Comparison of ENCODE assay signal across 22 cellular contexts in the genomic region with DNA sequence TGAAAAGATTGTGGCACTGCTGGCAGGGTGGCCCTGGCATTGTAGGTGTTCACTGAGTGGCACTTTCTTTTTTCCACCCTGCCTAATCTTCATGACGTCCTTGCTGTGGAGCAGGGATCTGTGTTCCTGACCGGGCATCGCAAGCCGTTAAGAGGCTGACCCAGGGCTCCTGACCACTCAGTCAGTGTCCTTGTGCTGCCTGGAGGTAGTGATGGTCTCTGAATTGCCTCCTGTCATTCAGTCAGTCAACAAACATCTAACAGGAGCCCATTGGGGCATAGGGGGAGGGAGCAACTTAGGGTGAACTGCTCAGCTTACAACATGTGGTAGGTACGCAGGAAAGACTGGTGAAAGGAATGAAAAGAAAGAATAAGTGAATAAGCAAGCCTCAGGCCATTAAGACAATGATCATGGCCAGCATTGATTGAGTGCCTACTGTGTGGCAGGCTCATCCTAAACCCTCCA.
"Had no signal": no experiment of that assay in that cellular context is flagged by ENCODE, and none has a peak within 500 bp of the region (broad histone marks: within the 10 kb centered on the region; RNA-seq: fewer than 3 reads in every experiment).

No MANE protein-coding gene starts in this region.

- H3K4me3 Mint-ChIP-seq: memory B cell, mesothelial cell of epicardium, nephron had no signal

- DNase-seq: colonic mucosa; dermis blood vessel endothelial cell; erythroblast; foreskin keratinocyte; head of caudate nucleus; kidney; left cardiac atrium; left ventricle myocardium inferior; lower lobe of right lung; small intestine; stimulated activated CD4-positive, alpha-beta T cell treated with anti-CD3 and anti-CD28 coated beads, Interleukin-12 subunit alpha, Interleukin-12 subunit beta, amount 100 ng/mL, for 4 hours; stimulated activated naive CD4-positive, alpha-beta T cell; tibial artery; upper lobe of right lung had no signal

- H3K9ac ChIP-seq: parathyroid adenoma had no signal

- H3K27ac Mint-ChIP-seq: memory B cell, mesothelial cell of epicardium, nephron had no signal

- ATAC-seq: foreskin keratinocyte, left cardiac atrium, lower lobe of right lung, sciatic nerve, upper lobe of right lung had no signal

- H3K27me3 ChIP-seq: colonic mucosa, foreskin keratinocyte, hepatocyte, tibial artery, upper lobe of right lung, vagina had no signal

- H3K9me3 ChIP-seq: colonic mucosa, left ventricle myocardium inferior, lower lobe of right lung, prostate gland, tibial artery, upper lobe of right lung, vagina had no signal

- H3K4me1 ChIP-seq: colonic mucosa, foreskin keratinocyte, parathyroid adenoma had no signal

- H3K4me3 ChIP-seq: colonic mucosa, hepatocyte, left ventricle myocardium inferior, lower lobe of right lung, prostate gland, tibial artery, upper lobe of right lung, vagina had no signal

- H3K36me3 ChIP-seq: colonic mucosa, left ventricle myocardium inferior, lower lobe of right lung, prostate gland, tibial artery, upper lobe of right lung, vagina had no signal

- H3K27ac ChIP-seq: colonic mucosa, foreskin keratinocyte, hepatocyte, left ventricle myocardium inferior, lower lobe of right lung, parathyroid adenoma, tibial artery, upper lobe of right lung, vagina had no signal

- H3K9me3 Mint-ChIP-seq: memory B cell, mesothelial cell of epicardium, nephron had no signal

- H3K36me3 Mint-ChIP-seq: memory B cell, mesothelial cell of epicardium had no signal

- H3K4me2 ChIP-seq: hepatocyte had no signal
